In the genomic region with DNA sequence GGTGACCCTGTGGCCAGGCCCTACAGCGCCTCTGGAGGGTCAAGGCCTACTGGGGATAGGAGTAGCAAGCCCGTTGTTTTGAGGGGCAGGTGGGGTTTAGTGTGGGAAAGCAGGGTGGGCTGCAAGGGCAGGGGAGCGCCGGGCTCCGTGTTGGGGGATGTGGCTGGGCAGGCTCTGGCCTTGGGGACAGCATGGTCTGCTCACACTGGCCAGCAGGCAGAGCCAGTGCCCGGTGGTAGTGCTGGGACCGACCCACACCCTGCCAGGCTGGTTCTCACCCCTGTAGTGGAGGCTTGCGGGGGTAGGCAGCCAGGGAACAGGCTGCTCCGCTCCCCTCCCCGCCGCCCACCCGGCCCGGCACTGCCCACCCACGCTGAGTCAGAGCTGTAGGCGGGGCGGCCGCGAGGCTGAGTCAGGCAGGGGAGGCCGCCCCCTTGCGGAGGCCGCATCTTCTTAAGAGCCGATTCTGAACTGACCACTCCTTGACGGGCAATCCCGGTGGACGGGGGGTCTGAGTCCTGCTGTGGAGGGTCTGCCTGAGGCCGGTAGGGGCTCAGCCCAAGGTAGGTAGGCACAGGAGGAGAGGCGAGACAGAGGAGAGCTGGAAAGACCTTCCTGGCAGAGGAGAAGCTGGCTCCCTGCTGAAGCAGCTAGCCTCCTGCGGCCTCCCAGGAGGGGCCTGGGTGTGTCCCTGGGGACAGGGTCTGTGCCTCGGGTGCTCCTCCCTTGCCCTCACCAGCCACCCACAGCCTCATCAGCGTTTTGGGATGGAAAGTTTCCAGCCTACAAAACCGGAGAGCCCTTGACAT, we compare ENCODE assay signal across 8 cellular contexts.
DNase-seq lines count a peak whose midpoint lies in the region; ATAC-seq and TF ChIP-seq lines count a peak whose summit lies in the region.

No MANE protein-coding gene starts in this region.

- H3K27me3 ChIP-seq in SJSA1 (replicated peaks) = no peaks in the 10 kb centered on the region
- H3K27me3 ChIP-seq in left ventricle myocardium inferior (ENCODE audit: low read depth) = no peaks in the 10 kb centered on the region
- H3K27me3 ChIP-seq in rectal smooth muscle tissue (ENCODE audit: control insufficient read depth, insufficient read depth, low read length) = no peaks in the 10 kb centered on the region
- H3K27me3 ChIP-seq in aorta (ENCODE audit: control insufficient read depth in 1 of 2, insufficient read depth in 2 of 2, low read length in 1 of 2) = no peaks in the 10 kb centered on the region

- peaks cover 30% of the 10 kb centered on the region for H3K36me3 ChIP-seq in SJSA1
- peaks cover 17% of the 10 kb centered on the region for H3K36me3 ChIP-seq in left ventricle myocardium inferior
- H3K36me3 ChIP-seq in rectal smooth muscle tissue (ENCODE audit: control insufficient read depth, insufficient read depth, low read length) = peaks cover 7% of the 10 kb centered on the region
- H3K36me3 ChIP-seq in aorta (ENCODE audit: control insufficient read depth in 1 of 2, insufficient read depth in 2 of 2, low read length in 1 of 2) = no peaks in the 10 kb centered on the region

- peaks cover 47% of the 10 kb centered on the region for H3K4me1 ChIP-seq in SJSA1 (replicated peaks)
- H3K4me1 ChIP-seq in left ventricle myocardium inferior = peaks cover 28% of the 10 kb centered on the region
- H3K4me1 ChIP-seq in rectal smooth muscle tissue (ENCODE audit: control insufficient read depth, insufficient read depth, low read length) = peaks cover 31% of the 10 kb centered on the region
- H3K4me1 ChIP-seq in aorta (ENCODE audit: control insufficient read depth in 1 of 2, insufficient read depth in 2 of 2, low read length in 2 of 2) = no peaks in the 10 kb centered on the region

- H3K27ac ChIP-seq in SJSA1 (peak overlapping the region; percentile 86), angular gyrus (ENCODE audit: low read depth, low read length) (peak overlapping the region; percentile 94), left ventricle myocardium inferior (replicated peaks) (peak overlapping the region; percentile 38), rectal smooth muscle tissue (ENCODE audit: low read depth, low read length) (peak overlapping the region; percentile 63), aorta (ENCODE audit: low read depth in 1 of 2, low read length in 2 of 2) (no peak overlapping the region)

- 15 to 16% methylated on average over 31 of the region's 31 CpGs for WGBS in aorta, 2 donors

- ATAC-seq in aorta (ENCODE audit: low FRiP score) = peak; percentile 80
- no peak for ATAC-seq in GM18517 (IDR thresholded peaks at IDR 0.05; ENCODE audit: unreplicated experiment)
- ATAC-seq in HG03520 (IDR thresholded peaks at IDR 0.05; ENCODE audit: unreplicated experiment) = no peak

- intact Hi-C loops in left ventricle myocardium inferior (cut with micrococcal nuclease) = no loop called here
- intact Hi-C loops in aorta (cut with DNase I) = no loop called here

- H3K9me3 ChIP-seq in SJSA1 (replicated peaks) = no peaks in the 10 kb centered on the region
- no peaks in the 10 kb centered on the region for H3K9me3 ChIP-seq in left ventricle myocardium inferior (replicated peaks)
- no peaks in the 10 kb centered on the region for H3K9me3 ChIP-seq in aorta (ENCODE audit: control insufficient read depth, low read length)

- TF ChIP-seq CTCF in GM20000 (IDR thresholded peaks at IDR 0.05; ENCODE audit: extremely low read depth, missing control alignments) (no peak), left ventricle myocardium inferior (IDR thresholded peaks at IDR 0.05; ENCODE audit: borderline replicate concordance) (peak; percentile 75)

- no peak overlapping the region for H3K9ac ChIP-seq in rectal smooth muscle tissue (ENCODE audit: low read length)

- H3K4me3 ChIP-seq in SJSA1 (peak overlapping the region; percentile 28), left ventricle myocardium inferior (peak overlapping the region; percentile 47), rectal smooth muscle tissue (ENCODE audit: low read length) (peak overlapping the region; percentile 40), aorta (ENCODE audit: low read length in 2 of 2) (no peak overlapping the region)

- DNase-seq in GM20000 (ENCODE audit: low spot score) (peak; percentile 68), SJSA1 (ENCODE audit: low read depth in 1 of 2, low spot score in 2 of 2) (peak; percentile 91 to 94), left ventricle myocardium inferior (peak; percentile 76), aorta (peak; percentile 89 to 95)

Comparison
In these comparisons a context has a peak if more than half of its experiments do, and no peak if none do; other contexts are left out.
1. H3K27ac ChIP-seq: peak in SJSA1 (single experiment), angular gyrus (single experiment), left ventricle myocardium inferior (single experiment) and rectal smooth muscle tissue (single experiment); none in aorta (0 of 2).
2. H3K4me3 ChIP-seq: peak in SJSA1 (single experiment), left ventricle myocardium inferior (single experiment) and rectal smooth muscle tissue (single experiment); none in aorta (0 of 2).
3. Peak in every context shown above with its lines, with median percentiles within 50 percentile points of each other: DNase-seq.